ENCODE assay signal across 8 cellular contexts in genomic region chr7:104980969-104981670, GRCh38. TPM values are rescaled to one million over a fixed set of nuclear protein-coding genes. Genes with fewer than 3 reads are reported as not detected.
DNase-seq lines count a peak whose midpoint lies in the region; ATAC-seq and TF ChIP-seq lines count a peak whose summit lies in the region.

No MANE protein-coding gene starts in this region.

- H3K36me3 ChIP-seq in CD8-positive, alpha-beta memory T cell (ENCODE audit: insufficient read depth, low read length), result no peaks in the 10 kb centered on the region
- H3K36me3 ChIP-seq in liver (ENCODE audit: control insufficient read depth in 4 of 4, insufficient read depth in 3 of 4, low read depth in 1 of 4, low read length in 3 of 4) (no peaks in the 10 kb centered on the region), vagina (no peaks in the 10 kb centered on the region)

- H3K9ac ChIP-seq in liver (ENCODE audit: low read depth in 1 of 2, low read length in 2 of 2), result no peak overlapping the region

- no peak for TF ChIP-seq POLR2A in vagina (IDR thresholded peaks at IDR 0.05)

- H3K9me3 Mint-ChIP-seq in CD8-positive, alpha-beta memory T cell, result no peaks in the 10 kb centered on the region

- H3K27me3 Mint-ChIP-seq in CD8-positive, alpha-beta memory T cell, result no peaks in the 10 kb centered on the region

- intact Hi-C loops in vagina (cut with DNase I), result loop anchor here (5.0 kb wide), 1 partner anchor 36 kb away; no protein-coding TSS in a partner anchor

- 45% methylated on average over 4 of the region's 4 CpGs for WGBS in liver

- peak; percentile 91 to 92 for TF ChIP-seq RAD21 in liver (IDR thresholded peaks at IDR 0.05)

- peak overlapping the region in 2 of 7 donors; percentile 27 to 59 for H3K4me3 Mint-ChIP-seq in CD8-positive, alpha-beta memory T cell

- CTCF ChIA-PET in CD8-positive, alpha-beta memory T cell (lab: Charles Lee), result interaction anchor here (0.7 to 9.6 kb wide), 31 partner anchors 9 to 449 kb away, joined by 3 to 204 read pairs (median 4); partner anchors contain the start of gene KMT2E
- CTCF ChIA-PET in HEK293T (lab: Yijun Ruan, JAX), result interaction anchor here (0.7 to 1.5 kb wide), 9 partner anchors 10 to 69 kb away, joined by 3 to 6 read pairs (median 3); no protein-coding TSS in a partner anchor

- ATAC-seq in GM18520 (IDR thresholded peaks at IDR 0.05; ENCODE audit: unreplicated experiment) (no peak), HG03135 (IDR thresholded peaks at IDR 0.05; ENCODE audit: unreplicated experiment) (no peak)

- H3K4me1 Mint-ChIP-seq in CD8-positive, alpha-beta memory T cell, result peaks cover 38 to 58% (median 49%) of the 10 kb centered on the region in 3 donors

- peaks cover 25% of the 10 kb centered on the region for H3K4me1 ChIP-seq in CD8-positive, alpha-beta memory T cell (ENCODE audit: insufficient read depth, low read length)
- peaks cover 1 to 35% (median 22%) of the 10 kb centered on the region in 4 donors for H3K4me1 ChIP-seq in liver (ENCODE audit: control insufficient read depth in 4 of 4, insufficient read depth in 4 of 4, low read length in 3 of 4)
- H3K4me1 ChIP-seq in vagina, result peaks cover 85% of the 10 kb centered on the region

- no peaks in the 10 kb centered on the region for H3K27me3 ChIP-seq in CD8-positive, alpha-beta memory T cell (ENCODE audit: insufficient read depth, low read length, poor library complexity, severe bottlenecking)
- H3K27me3 ChIP-seq in liver (ENCODE audit: control insufficient read depth in 4 of 4, insufficient read depth in 4 of 4, low read length in 3 of 4) (no peaks in the 10 kb centered on the region), vagina (no peaks in the 10 kb centered on the region)

- peak overlapping the region in 6 of 8 donors; percentile 19 to 100 (median 84) for H3K27ac Mint-ChIP-seq in CD8-positive, alpha-beta memory T cell

- peaks cover 0 to 10% (median 0%) of the 10 kb centered on the region in 3 donors for H3K36me3 Mint-ChIP-seq in CD8-positive, alpha-beta memory T cell

- POLR2A ChIA-PET in CD8-positive, alpha-beta memory T cell (lab: Charles Lee), result interaction anchor here (0.6 to 9.3 kb wide), 7 partner anchors 30 to 90 kb away, joined by 3 to 227 read pairs (median 4); partner anchors contain the start of gene KMT2E
- POLR2A ChIA-PET in HEK293T (lab: Yijun Ruan, JAX), result interaction anchor here (1.0 to 1.6 kb wide), 2 partner anchors 32 to 33 kb away, joined by 3 to 8 read pairs; partner anchors contain the start of gene KMT2E

- peak in 2 of 5 donors; percentile 65 to 68 for DNase-seq in CD8-positive, alpha-beta memory T cell
- DNase-seq in HEK293T (ENCODE audit: extremely low spot score) (peak; percentile 50), NCI-H748 (lab: John Stamatoyannopoulos, UW; ENCODE audit: unreplicated experiment) (peak; percentile 70), astrocyte of the hippocampus (ENCODE audit: low read depth, low spot score) (peak; percentile 65), vagina (ENCODE audit: extremely low spot score in 2 of 2) (no peak)

- peak; percentile 64 for TF ChIP-seq CTCF in liver (IDR thresholded peaks at IDR 0.05; ENCODE audit: low read depth, low read length, missing input control)
- peak in 2 of 3 experiments; percentile 75 to 81 for TF ChIP-seq CTCF in vagina (IDR thresholded peaks at IDR 0.05)

- H3K4me3 ChIP-seq in CD8-positive, alpha-beta memory T cell (ENCODE audit: low read length), result no peak overlapping the region
- H3K4me3 ChIP-seq in liver (ENCODE audit: low read depth in 1 of 3, low read length in 3 of 3) (no peak overlapping the region), vagina (no peak overlapping the region)

- no peak overlapping the region for H3K27ac ChIP-seq in CD8-positive, alpha-beta memory T cell (ENCODE audit: low read depth, low read length)
- H3K27ac ChIP-seq in liver (ENCODE audit: low read depth in 1 of 2, low read length in 2 of 2) (no peak overlapping the region), vagina (peak overlapping the region; percentile 97)

- H3K9me3 ChIP-seq in CD8-positive, alpha-beta memory T cell (ENCODE audit: low read length), result no peaks in the 10 kb centered on the region
- H3K9me3 ChIP-seq in liver (ENCODE audit: control insufficient read depth in 4 of 4, low read length in 3 of 4), result no peaks in the 10 kb centered on the region
- no peaks in the 10 kb centered on the region for H3K9me3 ChIP-seq in vagina

TF ChIP-seq in HEK293T, 16 proteins besides CTCF, POLR2A, EP300 and RAD21:
- TF ChIP-seq TARDBP (IDR thresholded peaks at IDR 0.05), result no peak
- TF ChIP-seq FOXM1 (IDR thresholded peaks at IDR 0.05; ENCODE audit: borderline replicate concordance), result peak; percentile 15; the same call in 1 of the 2 replicates
- peak; percentile 87; the same call in 1 of the 2 replicates for TF ChIP-seq HDGF (IDR thresholded peaks at IDR 0.05; ENCODE audit: borderline replicate concordance)
- TF ChIP-seq ZNF384 (IDR thresholded peaks at IDR 0.05), result peak; percentile 61
- no peak for TF ChIP-seq SUZ12 (IDR thresholded peaks at IDR 0.05)
TF ChIP-seq in HEK293T: peak in this region for 3.

TF ChIP-seq in liver, 16 proteins besides CTCF, POLR2A, EP300 and RAD21:
- TF ChIP-seq EGR1 (IDR thresholded peaks at IDR 0.05; ENCODE audit: low read depth in 2 of 2), result no peak
- TF ChIP-seq FOXA1 (IDR thresholded peaks at IDR 0.05), result no peak
- no peak for TF ChIP-seq ZBTB33 (IDR thresholded peaks at IDR 0.05)
- no peak for TF ChIP-seq JUND (IDR thresholded peaks at IDR 0.05)
- TF ChIP-seq HNF4G (IDR thresholded peaks at IDR 0.05), result no peak
- TF ChIP-seq RXRA (IDR thresholded peaks at IDR 0.05), result no peak
- no peak for TF ChIP-seq SP1 (IDR thresholded peaks at IDR 0.05)
- TF ChIP-seq GABPA (IDR thresholded peaks at IDR 0.05 in 1 of 2, conservative IDR thresholded peaks at IDR 0.05 in 1 of 2), result no peak
- TF ChIP-seq ATF3 (IDR thresholded peaks at IDR 0.05), result no peak
- TF ChIP-seq HNF4A (conservative IDR thresholded peaks at IDR 0.05), result no peak
- TF ChIP-seq MAX (IDR thresholded peaks at IDR 0.05), result no peak
- TF ChIP-seq YY1 (IDR thresholded peaks at IDR 0.05), result no peak
- TF ChIP-seq FOXA2 (IDR thresholded peaks at IDR 0.05), result no peak
- no peak for TF ChIP-seq REST (IDR thresholded peaks at IDR 0.05)
- no peak for TF ChIP-seq TAF1 (conservative IDR thresholded peaks at IDR 0.05)
- no peak for TF ChIP-seq NR2F2 (IDR thresholded peaks at IDR 0.05)

RNA-seq across cellular contexts. Expression of gene KMT2E, which starts 32.9 kb away (rescaled TPM):
- total RNA-seq in CD8-positive, alpha-beta memory T cell, result 10 to 100 TPM; 81.0 to 87.5 TPM
- 237 TPM for polyA plus RNA-seq in CD8-positive, alpha-beta memory T cell
- total RNA-seq in liver (10 to 100 TPM; 52.4 to 55.6 TPM), vagina (98.7 TPM)
- 10 to 100 TPM in 1 of 2 donors, 1 to 10 TPM in 1; 7.1 to 32.5 TPM for polyA plus RNA-seq in liver

Comparison
In these comparisons a context has a peak if more than half of its experiments do, and no peak if none do; other contexts are left out.
1. DNase-seq: peak in HEK293T (single experiment), NCI-H748 (single experiment) and astrocyte of the hippocampus (single experiment); none in vagina (0 of 2).